In genomic region chr6:87182321-87182720, GRCh38 we compare ENCODE assay signal across 9 cellular contexts. TPM values are rescaled to one million over a fixed set of nuclear protein-coding genes. Genes with fewer than 3 reads are reported as not detected.
DNase-seq lines count a peak whose midpoint lies in the region; ATAC-seq, FAIRE-seq and TF ChIP-seq lines count a peak whose summit lies in the region.
"Had no signal": no experiment of that assay in that cellular context is flagged by ENCODE, and none has a peak within 500 bp of the region (broad histone marks: within the 10 kb centered on the region; RNA-seq: fewer than 3 reads in every experiment).

No MANE protein-coding gene starts in this region.

- no peak for TF ChIP-seq RAD21 in GM12878 (IDR thresholded peaks at IDR 0.05; ENCODE audit: insufficient read depth, low read depth, low read length)

- no peaks in the 10 kb centered on the region for H3K9me3 Mint-ChIP-seq in Calu3 (ENCODE audit: low read depth, unreplicated experiment)

- POLR2A ChIA-PET in GM12878 (lab: Charles Lee): interaction anchor here (1.0 to 1.5 kb wide), 3 partner anchors 9 to 29 kb away, joined by 5 to 6 read pairs (median 5); no protein-coding TSS in a partner anchor

- TF ChIP-seq POLR2A in GM12878 (IDR thresholded peaks at IDR 0.05; ENCODE audit: low read depth, low read length): no peak

- H3K4me3 Mint-ChIP-seq in Calu3 (ENCODE audit: low read depth, unreplicated experiment): no peak overlapping the region

- SMC1A ChIA-PET in GM12878 (lab: Charles Lee; ENCODE audit: uncharacterized antibody, unreplicated experiment): interaction anchor here (0.8 to 1.5 kb wide), 13 partner anchors 9 to 29 kb away, joined by 3 to 13 read pairs (median 4); partner anchors contain the start of gene ZNF292

- H3K36me3 ChIP-seq in GM12878 (ENCODE audit: control insufficient read depth in 2 of 2, insufficient read depth in 2 of 2, low read length in 1 of 2): peaks cover 9 to 25% of the 10 kb centered on the region in 2 experiments

- CTCF ChIA-PET in GM12878 (lab: Yijun Ruan, JAX) (interaction anchor here (1.1 kb wide), 1 partner anchor 103 kb away, joined by 3 read pairs; no protein-coding TSS in a partner anchor), Calu3 (lab: Charles Lee) (no interaction called here)

- FAIRE-seq in GM12878 (lab: Jason Lieb, UNC): peak; percentile 41

- DNase-seq in GM12878 (ENCODE audit: low read depth, low spot score) (peak; percentile 47), Calu3 (no peak), NCI-H1930 (lab: John Stamatoyannopoulos, UW) (no peak), SKM-1 treated with dmso at 0.1 percent for 144 hours (lab: John Stamatoyannopoulos, UW; ENCODE audit: unreplicated experiment) (no peak)
- DNase-seq: lower lobe of right lung had no signal

- peaks cover under 1% of the 10 kb centered on the region for H3K36me3 Mint-ChIP-seq in Calu3 (ENCODE audit: insufficient read depth, unreplicated experiment)

- no peak overlapping the region for H3K4me3 ChIP-seq in GM12878
- H3K4me3 ChIP-seq: esophagus muscularis mucosa, lower lobe of right lung had no signal

- peaks cover 21% of the 10 kb centered on the region for H3K4me1 ChIP-seq in GM12878 (ENCODE audit: control insufficient read depth, insufficient read depth, low read length)
- H3K4me1 ChIP-seq: lower lobe of right lung had no signal

- no TSS peak for BruUV-seq in GM12878 (replicated peaks; lab: Mats Ljungman, UMichigan)
- BruUV-seq in Calu3 (replicated peaks; lab: Mats Ljungman, UMichigan): no TSS peak

- H3K4me2 ChIP-seq in GM12878 (ENCODE audit: control insufficient read depth, insufficient read depth): peak overlapping the region; percentile 26

- H3K27me3 Mint-ChIP-seq in Calu3 (ENCODE audit: unreplicated experiment): no peaks in the 10 kb centered on the region

- no peaks in the 10 kb centered on the region for H3K27me3 ChIP-seq in GM12878 (replicated peaks in 1 of 2; ENCODE audit: control insufficient read depth in 2 of 2, insufficient read depth in 2 of 2, low read length in 1 of 2)
- H3K27me3 ChIP-seq: esophagus muscularis mucosa had no signal

- no peak overlapping the region for H3K9ac ChIP-seq in GM12878 (ENCODE audit: control insufficient read depth, insufficient read depth, low read length)

- ATAC-seq in GM18519 (IDR thresholded peaks at IDR 0.05; ENCODE audit: low FRiP score, unreplicated experiment) (peak; percentile 66), GM19463 (IDR thresholded peaks at IDR 0.05; ENCODE audit: unreplicated experiment) (peak; percentile 78), HG03045 (IDR thresholded peaks at IDR 0.05; ENCODE audit: unreplicated experiment) (peak; percentile 73), GM12878 (peak; percentile 89)
- ATAC-seq: lower lobe of right lung had no signal

- 0% methylated on average over 2 of the region's 2 CpGs for whole genome bisulfite sequencing in GM12878 (ENCODE audit: insufficient coverage, insufficient replicate concordance, low lambda C conversion rate, missing lambda C conversion rate)

- H2AFZ ChIP-seq in GM12878 (ENCODE audit: control insufficient read depth, low read depth, low read length): no peak overlapping the region

- H4K20me1 ChIP-seq in GM12878 (ENCODE audit: control insufficient read depth, insufficient read depth): peaks cover 10% of the 10 kb centered on the region

- H3K79me2 ChIP-seq in GM12878 (ENCODE audit: control insufficient read depth, insufficient read depth, low read length): peaks cover 95% of the 10 kb centered on the region

- RAD21 ChIA-PET in GM12878 (lab: Charles Lee; ENCODE audit: unreplicated experiment): interaction anchor here (0.7 to 1.2 kb wide), 6 partner anchors 8 to 516 kb away, joined by 3 to 8 read pairs (median 4); no protein-coding TSS in a partner anchor

- peak overlapping the region; percentile 65; the same call in 1 of the 2 replicates for H3K27ac ChIP-seq in GM12878 (ENCODE audit: control insufficient read depth, insufficient read depth)
- H3K27ac ChIP-seq: esophagus muscularis mucosa, lower lobe of right lung had no signal

- H3K9me3 ChIP-seq in GM12878 (replicated peaks; ENCODE audit: control insufficient read depth, insufficient read depth, low read length): no peaks in the 10 kb centered on the region; the same call in 1 of the 3 replicates
- H3K9me3 ChIP-seq: esophagus muscularis mucosa, lower lobe of right lung had no signal

- intact Hi-C loops in GM12878 (cut with micrococcal nuclease; ENCODE audit: unreplicated experiment): loop anchor here (2.0 kb wide), 1 partner anchor 14 kb away; no protein-coding TSS in a partner anchor
- intact Hi-C loops in Calu3 (cut with micrococcal nuclease; ENCODE audit: unreplicated experiment): no loop called here

- TF ChIP-seq EP300 in GM12878 (IDR thresholded peaks at IDR 0.05; ENCODE audit: borderline replicate concordance in 1 of 2, control insufficient read depth in 1 of 2, low read depth in 2 of 2, low read length in 2 of 2): peak in 1 of 2 experiments; percentile 56; a peak in 1 of 4 replicates

- TF ChIP-seq CTCF in GM12878 (IDR thresholded peaks at IDR 0.05 in 2 of 3, conservative IDR thresholded peaks at IDR 0.05 in 1 of 3; ENCODE audit: control insufficient read depth in 2 of 3, extremely low read depth in 1 of 3, insufficient read depth in 1 of 3, low read depth in 3 of 3, low read length in 3 of 3) (no peak), Calu3 (IDR thresholded peaks at IDR 0.05; ENCODE audit: unreplicated experiment) (no peak)

- peaks cover 8% of the 10 kb centered on the region for H3K4me1 Mint-ChIP-seq in Calu3 (ENCODE audit: low read depth, unreplicated experiment)

- in situ Hi-C loops in GM12878 (cut with MboI): no loop called here

- no peak overlapping the region for H3K27ac Mint-ChIP-seq in Calu3 (ENCODE audit: unreplicated experiment)

TF ChIP-seq in GM12878, 131 proteins besides CTCF, POLR2A, EP300 and RAD21 (continues in another document):
- peak; percentile 83 for TF ChIP-seq TCF7 (IDR thresholded peaks at IDR 0.05; ENCODE audit: borderline replicate concordance)
- TF ChIP-seq RB1 (IDR thresholded peaks at IDR 0.05; ENCODE audit: borderline replicate concordance): no peak
- TF ChIP-seq NBN (IDR thresholded peaks at IDR 0.05): no peak
- peak in 1 of 2 experiments; percentile 30; a peak in 1 of 3 replicates for TF ChIP-seq EGR1 (IDR thresholded peaks at IDR 0.05; ENCODE audit: borderline replicate concordance in 1 of 2, low read depth in 2 of 2, low read length in 2 of 2)
- 0 out of 2 replicates have a peak, but pooled peaks have one; percentile 18 for TF ChIP-seq DPF2 (IDR thresholded peaks at IDR 0.05)
- TF ChIP-seq HCFC1 (IDR thresholded peaks at IDR 0.05; ENCODE audit: low read length): no peak
- TF ChIP-seq SP1 (IDR thresholded peaks at IDR 0.05; ENCODE audit: low read depth, low read length): no peak
- no peak for TF ChIP-seq BRCA1 (IDR thresholded peaks at IDR 0.05; ENCODE audit: low read depth, low read length)
- TF ChIP-seq, protein P1, sequence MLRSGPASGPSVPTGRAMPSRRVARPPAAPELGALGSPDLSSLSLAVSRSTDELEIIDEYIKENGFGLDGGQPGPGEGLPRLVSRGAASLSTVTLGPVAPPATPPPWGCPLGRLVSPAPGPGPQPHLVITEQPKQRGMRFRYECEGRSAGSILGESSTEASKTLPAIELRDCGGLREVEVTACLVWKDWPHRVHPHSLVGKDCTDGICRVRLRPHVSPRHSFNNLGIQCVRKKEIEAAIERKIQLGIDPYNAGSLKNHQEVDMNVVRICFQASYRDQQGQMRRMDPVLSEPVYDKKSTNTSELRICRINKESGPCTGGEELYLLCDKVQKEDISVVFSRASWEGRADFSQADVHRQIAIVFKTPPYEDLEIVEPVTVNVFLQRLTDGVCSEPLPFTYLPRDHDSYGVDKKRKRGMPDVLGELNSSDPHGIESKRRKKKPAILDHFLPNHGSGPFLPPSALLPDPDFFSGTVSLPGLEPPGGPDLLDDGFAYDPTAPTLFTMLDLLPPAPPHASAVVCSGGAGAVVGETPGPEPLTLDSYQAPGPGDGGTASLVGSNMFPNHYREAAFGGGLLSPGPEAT (IDR thresholded peaks at IDR 0.05; ENCODE audit: low read depth): peak; percentile 57; the same call in 1 of the 2 replicates
- no peak for TF ChIP-seq PML (IDR thresholded peaks at IDR 0.05; ENCODE audit: low read length)
- TF ChIP-seq MAX (IDR thresholded peaks at IDR 0.05; ENCODE audit: low read depth, low read length): no peak
- TF ChIP-seq ATF3 (IDR thresholded peaks at IDR 0.05; ENCODE audit: borderline replicate concordance, extremely low read depth, low read depth, low read length): no peak
- no peak for TF ChIP-seq ZSCAN29 (IDR thresholded peaks at IDR 0.05)
- TF ChIP-seq YY1 (IDR thresholded peaks at IDR 0.05; ENCODE audit: low read depth, low read length): no peak

RNA-seq across cellular contexts. Expression of gene ZNF292, which starts 27.0 kb away (rescaled TPM):
- 680 and 686 TPM in 2 replicates for total RNA-seq in GM12878 (2013; cell fraction: nucleolus; rRNA removed)
- total RNA-seq in GM12878 (2014; rRNA removed) (25.8 and 28.0 TPM in 2 replicates), GM12878 (2014; rRNA removed; fragmentation: Illumina TruSeq; extraction: Trizol) (31.5 and 37.5 TPM in 2 replicates), GM12878 (2021) (31.1 and 33.9 TPM in 2 replicates), Calu3 (2022) (41.6 and 44.6 TPM in 2 replicates)
- 12.6 TPM for polyA plus RNA-seq in GM12878 (2011; ENCODE audit: low read depth)
- polyA plus RNA-seq in GM12878 (2011; rRNA removed) (57.6 and 100 TPM in 2 replicates), GM12878 (2014; fragmentation: Illumina TruSeq; extraction: Trizol) (31.3 and 43.0 TPM in 2 replicates), GM12878 (2014; fragmentation: Nextera tagmentation; extraction: Ambion mirVana) (10 to 100 TPM; 11.1 to 20.9 TPM), GM12878 (2014; rRNA removed) (11.1 and 14.2 TPM in 2 replicates), GM12878 (2016; fragmentation: Nextera tagmentation; extraction: Ambion mirVana) (10 to 100 TPM; 29.8 to 31.8 TPM)
- 17.6 and 19.9 TPM in 2 replicates for polyA plus RNA-seq in GM12878 (2011; cell fraction: cytosol; rRNA removed)
- polyA plus RNA-seq in GM12878 (2011; cell fraction: nucleus; rRNA removed): 81.7 and 133 TPM in 2 replicates
- polyA plus RNA-seq in GM12878 (2012): 23.8 and 26.1 TPM in 2 replicates
- 145 and 162 TPM in 2 replicates for polyA minus RNA-seq in GM12878 (2011; rRNA and poly(A)+ RNA removed)
- polyA minus RNA-seq in GM12878 (2011; cell fraction: cytosol; rRNA and poly(A)+ RNA removed): 35.1 and 39.8 TPM in 2 replicates
- polyA minus RNA-seq in GM12878 (2011; cell fraction: nucleus; rRNA and poly(A)+ RNA removed): 245 and 377 TPM in 2 replicates
